In genomic region chr5:112860929-112861637, GRCh38 we compare ENCODE assay signal across 1 cellular context.
TF ChIP-seq lines count a peak whose summit lies in the region.

SRP19 (plus strand) TSS chr5:112861287; CDS start chr5:112861377, 90 bp downstream.

TF ChIP-seq in HepG2, 621 proteins besides CTCF, POLR2A, EP300 and RAD21 (continued from another document and continues in another):
- peak; percentile 75; the same call in 1 of the 2 replicates for TF ChIP-seq ZNF350 (CRISPR knock-in tag; IDR thresholded peaks at IDR 0.05; ENCODE audit: borderline replicate concordance, low read depth)
- no peak for TF ChIP-seq ATF7 (IDR thresholded peaks at IDR 0.05)
- peak; percentile 39; the same call in 1 of the 2 replicates for TF ChIP-seq ATF7 (CRISPR knock-in tag; IDR thresholded peaks at IDR 0.05)
- TF ChIP-seq, protein P1, sequence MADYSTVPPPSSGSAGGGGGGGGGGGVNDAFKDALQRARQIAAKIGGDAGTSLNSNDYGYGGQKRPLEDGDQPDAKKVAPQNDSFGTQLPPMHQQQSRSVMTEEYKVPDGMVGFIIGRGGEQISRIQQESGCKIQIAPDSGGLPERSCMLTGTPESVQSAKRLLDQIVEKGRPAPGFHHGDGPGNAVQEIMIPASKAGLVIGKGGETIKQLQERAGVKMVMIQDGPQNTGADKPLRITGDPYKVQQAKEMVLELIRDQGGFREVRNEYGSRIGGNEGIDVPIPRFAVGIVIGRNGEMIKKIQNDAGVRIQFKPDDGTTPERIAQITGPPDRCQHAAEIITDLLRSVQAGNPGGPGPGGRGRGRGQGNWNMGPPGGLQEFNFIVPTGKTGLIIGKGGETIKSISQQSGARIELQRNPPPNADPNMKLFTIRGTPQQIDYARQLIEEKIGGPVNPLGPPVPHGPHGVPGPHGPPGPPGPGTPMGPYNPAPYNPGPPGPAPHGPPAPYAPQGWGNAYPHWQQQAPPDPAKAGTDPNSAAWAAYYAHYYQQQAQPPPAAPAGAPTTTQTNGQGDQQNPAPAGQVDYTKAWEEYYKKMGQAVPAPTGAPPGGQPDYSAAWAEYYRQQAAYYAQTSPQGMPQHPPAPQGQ (CRISPR knock-in tag; IDR thresholded peaks at IDR 0.05; ENCODE audit: borderline replicate concordance): no peak
- no peak for TF ChIP-seq GPN1 (CRISPR knock-in tag; IDR thresholded peaks at IDR 0.05; ENCODE audit: borderline replicate concordance)
- peak; percentile 98 for TF ChIP-seq XBP1 (CRISPR knock-in tag; IDR thresholded peaks at IDR 0.05)
- TF ChIP-seq TBX3 (IDR thresholded peaks at IDR 0.05; ENCODE audit: borderline replicate concordance): no peak
- no peak for TF ChIP-seq ZNF746 (CRISPR knock-in tag; IDR thresholded peaks at IDR 0.05)
- TF ChIP-seq SP2 (CRISPR knock-in tag; IDR thresholded peaks at IDR 0.05): peak; percentile 91
- TF ChIP-seq ARID2 (CRISPR knock-in tag; IDR thresholded peaks at IDR 0.05; ENCODE audit: borderline replicate concordance): peak; percentile 84; the same call in 1 of the 2 replicates
- TF ChIP-seq, protein P2, sequence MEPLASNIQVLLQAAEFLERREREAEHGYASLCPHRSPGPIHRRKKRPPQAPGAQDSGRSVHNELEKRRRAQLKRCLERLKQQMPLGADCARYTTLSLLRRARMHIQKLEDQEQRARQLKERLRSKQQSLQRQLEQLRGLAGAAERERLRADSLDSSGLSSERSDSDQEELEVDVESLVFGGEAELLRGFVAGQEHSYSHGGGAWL (CRISPR knock-in tag; IDR thresholded peaks at IDR 0.05): peak; percentile 74; the same call in 1 of the 2 replicates
- TF ChIP-seq POLR2AphosphoS2 (IDR thresholded peaks at IDR 0.05; ENCODE audit: low read depth, low read length): no peak
- peak; percentile 43; the same call in 1 of the 2 replicates for TF ChIP-seq ZFP91 (CRISPR knock-in tag; IDR thresholded peaks at IDR 0.05; ENCODE audit: borderline replicate concordance)
- TF ChIP-seq ZEB1 (IDR thresholded peaks at IDR 0.05; ENCODE audit: insufficient replicate concordance, low read depth): no peak
- no peak for TF ChIP-seq CEBPZ (IDR thresholded peaks at IDR 0.05; ENCODE audit: low read length)
- TF ChIP-seq NR2C2 (CRISPR knock-in tag; IDR thresholded peaks at IDR 0.05; ENCODE audit: borderline replicate concordance): peak; percentile 50; the same call in 1 of the 2 replicates
- peak; percentile 82; the same call in 1 of the 2 replicates for TF ChIP-seq ZSCAN29 (CRISPR knock-in tag; conservative IDR thresholded peaks at IDR 0.05)
- TF ChIP-seq THYN1 (CRISPR knock-in tag; IDR thresholded peaks at IDR 0.05; ENCODE audit: borderline replicate concordance, low read depth): no peak
- TF ChIP-seq ZNF687 (CRISPR knock-in tag; IDR thresholded peaks at IDR 0.05): peak; percentile 92
- peak; percentile 72; the same call in 1 of the 2 replicates for TF ChIP-seq ETV5 (CRISPR knock-in tag; IDR thresholded peaks at IDR 0.05; ENCODE audit: borderline replicate concordance)
- TF ChIP-seq ZBTB21 (CRISPR knock-in tag; IDR thresholded peaks at IDR 0.05): peak; percentile 53; the same call in 1 of the 2 replicates
- TF ChIP-seq CREB1 (IDR thresholded peaks at IDR 0.05): peak; percentile 89
- TF ChIP-seq CREB1 (CRISPR knock-in tag; IDR thresholded peaks at IDR 0.05): peak; percentile 95
- 0 out of 2 replicates have a peak, but pooled peaks have one; percentile 11 for TF ChIP-seq ZNF644 (CRISPR knock-in tag; IDR thresholded peaks at IDR 0.05; ENCODE audit: low read depth)
- TF ChIP-seq ATAD3A (CRISPR knock-in tag; IDR thresholded peaks at IDR 0.05): no peak
- no peak for TF ChIP-seq ZNF354B (CRISPR knock-in tag; IDR thresholded peaks at IDR 0.05)
- no peak for TF ChIP-seq SOX6 (IDR thresholded peaks at IDR 0.05)
- TF ChIP-seq SOX6 (CRISPR knock-in tag; IDR thresholded peaks at IDR 0.05): peak; percentile 40; the same call in 1 of the 2 replicates
- TF ChIP-seq RARG (CRISPR knock-in tag; IDR thresholded peaks at IDR 0.05; ENCODE audit: low read depth): peak; percentile 74; the same call in 1 of the 2 replicates
- TF ChIP-seq NONO (IDR thresholded peaks at IDR 0.05): no peak
- no peak; the same call in 1 of the 2 replicates for TF ChIP-seq NONO (CRISPR knock-in tag; conservative IDR thresholded peaks at IDR 0.05)
- peak; percentile 46; the same call in 1 of the 2 replicates for TF ChIP-seq ATRX (CRISPR knock-in tag; IDR thresholded peaks at IDR 0.05; ENCODE audit: borderline replicate concordance)
- TF ChIP-seq NCOA2 (CRISPR knock-in tag; IDR thresholded peaks at IDR 0.05): peak; percentile 53; the same call in 1 of the 2 replicates
- TF ChIP-seq ZSCAN21 (CRISPR knock-in tag; IDR thresholded peaks at IDR 0.05; ENCODE audit: borderline replicate concordance): peak; percentile 66
- TF ChIP-seq ZNF17 (CRISPR knock-in tag; IDR thresholded peaks at IDR 0.05): no peak
- peak; percentile 81 for TF ChIP-seq MEIS2 (CRISPR knock-in tag; IDR thresholded peaks at IDR 0.05)
- TF ChIP-seq, protein P3, sequence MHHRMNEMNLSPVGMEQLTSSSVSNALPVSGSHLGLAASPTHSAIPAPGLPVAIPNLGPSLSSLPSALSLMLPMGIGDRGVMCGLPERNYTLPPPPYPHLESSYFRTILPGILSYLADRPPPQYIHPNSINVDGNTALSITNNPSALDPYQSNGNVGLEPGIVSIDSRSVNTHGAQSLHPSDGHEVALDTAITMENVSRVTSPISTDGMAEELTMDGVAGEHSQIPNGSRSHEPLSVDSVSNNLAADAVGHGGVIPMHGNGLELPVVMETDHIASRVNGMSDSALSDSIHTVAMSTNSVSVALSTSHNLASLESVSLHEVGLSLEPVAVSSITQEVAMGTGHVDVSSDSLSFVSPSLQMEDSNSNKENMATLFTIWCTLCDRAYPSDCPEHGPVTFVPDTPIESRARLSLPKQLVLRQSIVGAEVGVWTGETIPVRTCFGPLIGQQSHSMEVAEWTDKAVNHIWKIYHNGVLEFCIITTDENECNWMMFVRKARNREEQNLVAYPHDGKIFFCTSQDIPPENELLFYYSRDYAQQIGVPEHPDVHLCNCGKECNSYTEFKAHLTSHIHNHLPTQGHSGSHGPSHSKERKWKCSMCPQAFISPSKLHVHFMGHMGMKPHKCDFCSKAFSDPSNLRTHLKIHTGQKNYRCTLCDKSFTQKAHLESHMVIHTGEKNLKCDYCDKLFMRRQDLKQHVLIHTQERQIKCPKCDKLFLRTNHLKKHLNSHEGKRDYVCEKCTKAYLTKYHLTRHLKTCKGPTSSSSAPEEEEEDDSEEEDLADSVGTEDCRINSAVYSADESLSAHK (CRISPR knock-in tag; IDR thresholded peaks at IDR 0.05; ENCODE audit: borderline replicate concordance): peak; percentile 75; the same call in 1 of the 2 replicates
- TF ChIP-seq, protein P4, sequence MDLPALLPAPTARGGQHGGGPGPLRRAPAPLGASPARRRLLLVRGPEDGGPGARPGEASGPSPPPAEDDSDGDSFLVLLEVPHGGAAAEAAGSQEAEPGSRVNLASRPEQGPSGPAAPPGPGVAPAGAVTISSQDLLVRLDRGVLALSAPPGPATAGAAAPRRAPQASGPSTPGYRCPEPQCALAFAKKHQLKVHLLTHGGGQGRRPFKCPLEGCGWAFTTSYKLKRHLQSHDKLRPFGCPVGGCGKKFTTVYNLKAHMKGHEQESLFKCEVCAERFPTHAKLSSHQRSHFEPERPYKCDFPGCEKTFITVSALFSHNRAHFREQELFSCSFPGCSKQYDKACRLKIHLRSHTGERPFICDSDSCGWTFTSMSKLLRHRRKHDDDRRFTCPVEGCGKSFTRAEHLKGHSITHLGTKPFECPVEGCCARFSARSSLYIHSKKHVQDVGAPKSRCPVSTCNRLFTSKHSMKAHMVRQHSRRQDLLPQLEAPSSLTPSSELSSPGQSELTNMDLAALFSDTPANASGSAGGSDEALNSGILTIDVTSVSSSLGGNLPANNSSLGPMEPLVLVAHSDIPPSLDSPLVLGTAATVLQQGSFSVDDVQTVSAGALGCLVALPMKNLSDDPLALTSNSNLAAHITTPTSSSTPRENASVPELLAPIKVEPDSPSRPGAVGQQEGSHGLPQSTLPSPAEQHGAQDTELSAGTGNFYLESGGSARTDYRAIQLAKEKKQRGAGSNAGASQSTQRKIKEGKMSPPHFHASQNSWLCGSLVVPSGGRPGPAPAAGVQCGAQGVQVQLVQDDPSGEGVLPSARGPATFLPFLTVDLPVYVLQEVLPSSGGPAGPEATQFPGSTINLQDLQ (CRISPR knock-in tag; IDR thresholded peaks at IDR 0.05): peak; percentile 41; the same call in 1 of the 2 replicates
- TF ChIP-seq GLI4 (CRISPR knock-in tag; IDR thresholded peaks at IDR 0.05; ENCODE audit: borderline replicate concordance): no peak
- TF ChIP-seq USF2 (IDR thresholded peaks at IDR 0.05; ENCODE audit: low read depth, low read length): no peak
- no peak; the same call in 1 of the 2 replicates for TF ChIP-seq USF2 (CRISPR knock-in tag; IDR thresholded peaks at IDR 0.05; ENCODE audit: borderline replicate concordance)
- TF ChIP-seq, protein P5, sequence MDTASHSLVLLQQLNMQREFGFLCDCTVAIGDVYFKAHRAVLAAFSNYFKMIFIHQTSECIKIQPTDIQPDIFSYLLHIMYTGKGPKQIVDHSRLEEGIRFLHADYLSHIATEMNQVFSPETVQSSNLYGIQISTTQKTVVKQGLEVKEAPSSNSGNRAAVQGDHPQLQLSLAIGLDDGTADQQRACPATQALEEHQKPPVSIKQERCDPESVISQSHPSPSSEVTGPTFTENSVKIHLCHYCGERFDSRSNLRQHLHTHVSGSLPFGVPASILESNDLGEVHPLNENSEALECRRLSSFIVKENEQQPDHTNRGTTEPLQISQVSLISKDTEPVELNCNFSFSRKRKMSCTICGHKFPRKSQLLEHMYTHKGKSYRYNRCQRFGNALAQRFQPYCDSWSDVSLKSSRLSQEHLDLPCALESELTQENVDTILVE (CRISPR knock-in tag; IDR thresholded peaks at IDR 0.05): peak; percentile 81
